9 cellular contexts compared by ENCODE assay signal in genomic region chr11:104946907-104947306, GRCh38. TPM values are rescaled to one million over a fixed set of nuclear protein-coding genes. Genes with fewer than 3 reads are reported as not detected.
A peak's percentile ranks its signal among the peaks of the same experiment; 100 is the strongest.
DNase-seq lines count a peak whose midpoint lies in the region; ATAC-seq, FAIRE-seq and TF ChIP-seq lines count a peak whose summit lies in the region.
"Had no signal": no experiment of that assay in that cellular context is flagged by ENCODE, and none has a peak within 500 bp of the region (broad histone marks: within the 10 kb centered on the region; RNA-seq: fewer than 3 reads in every experiment).

No MANE protein-coding gene starts in this region.

- in situ Hi-C loops in K562 (cut with MboI) = no loop called here

- CTCF ChIA-PET in K562 (lab: Yijun Ruan, JAX; ENCODE audit: low intra/inter-chr PET ratio) = no interaction called here

- TF ChIP-seq CTCF in K562 (IDR thresholded peaks at IDR 0.05 in 2 of 3, conservative IDR thresholded peaks at IDR 0.05 in 1 of 3; ENCODE audit: insufficient read depth in 2 of 3, low read depth in 1 of 3, low read length in 3 of 3) (0 out of 6 replicates have a peak, but pooled peaks of 1 of the 3 experiments have one; percentile 17), right lobe of liver (IDR thresholded peaks at IDR 0.05) (peak; percentile 55 to 65 (median 60))

- TF ChIP-seq RAD21 in K562 (CRISPR knock-in tag; conservative IDR thresholded peaks at IDR 0.05 in 1 of 2, IDR thresholded peaks at IDR 0.05 in 1 of 2) = peak in 1 of 2 experiments; percentile 23; a peak in 1 of 4 replicates

- 6% methylated on average over 2 of the region's 2 CpGs for WGBS in K562 (ENCODE audit: insufficient coverage, low coverage, missing lambda C conversion rate)
- 0% methylated on average over 2 of the region's 2 CpGs for WGBS in right lobe of liver (ENCODE audit: insufficient coverage, low coverage, low lambda C conversion rate, missing lambda C conversion rate)

- POLR2A ChIA-PET in K562 (lab: Yijun Ruan, JAX) = no interaction called here

- H3K27ac ChIP-seq in K562 (ENCODE audit: extremely low read depth, low read depth, low read length) (no peak overlapping the region), right lobe of liver (no peak overlapping the region)
- H3K27ac ChIP-seq: BLaER1 had no signal

- no peak overlapping the region for H2AFZ ChIP-seq in K562 (ENCODE audit: low read depth, low read length)

- intact Hi-C loops in K562 (cut with micrococcal nuclease) = no loop called here
- intact Hi-C loops in right lobe of liver (cut with DNase I) = no loop called here

- TF ChIP-seq POLR2A in K562 (conservative IDR thresholded peaks at IDR 0.05) (no peak), right lobe of liver (IDR thresholded peaks at IDR 0.05) (no peak)

- H4K20me1 ChIP-seq in K562 (replicated peaks; ENCODE audit: control insufficient read depth, insufficient read depth, low read length) = no peaks in the 10 kb centered on the region
- H4K20me1 ChIP-seq: BLaER1 had no signal

- no peak for TF ChIP-seq EP300 in K562 (IDR thresholded peaks at IDR 0.05; ENCODE audit: low read length)

- H3K9me3 ChIP-seq in K562 (replicated peaks; ENCODE audit: control insufficient read depth, insufficient read depth, low read depth, low read length) = no peaks in the 10 kb centered on the region
- H3K9me3 ChIP-seq in right lobe of liver = no peaks in the 10 kb centered on the region
- H3K9me3 ChIP-seq: BLaER1 had no signal

- H3K27me3 ChIP-seq in K562 (ENCODE audit: control insufficient read depth in 2 of 2, insufficient read depth in 2 of 2, low read length in 2 of 2) (no peaks in the 10 kb centered on the region), right lobe of liver (no peaks in the 10 kb centered on the region)
- H3K27me3 ChIP-seq: BLaER1 had no signal

- H3K4me2 ChIP-seq in K562 (ENCODE audit: insufficient read depth, low read length) = no peak overlapping the region
- H3K4me2 ChIP-seq: BLaER1 had no signal

- no peaks in the 10 kb centered on the region for H3K36me3 ChIP-seq in K562 (ENCODE audit: control insufficient read depth, insufficient read depth, low read length)
- peaks cover 12 to 42% (median 17%) of the 10 kb centered on the region in 4 donors for H3K36me3 ChIP-seq in right lobe of liver
- H3K36me3 ChIP-seq: BLaER1 had no signal

- no peaks in the 10 kb centered on the region for H3K9me1 ChIP-seq in K562 (ENCODE audit: control insufficient read depth, insufficient read depth, low read length)

- H3K4me3 ChIP-seq in K562 (no peak overlapping the region), right lobe of liver (no peak overlapping the region)
- H3K4me3 ChIP-seq: BLaER1 had no signal

- no TSS peak for BruUV-seq in K562 (replicated peaks; lab: Mats Ljungman, UMichigan)

- peak; percentile 6 for DNase-seq in NCI-H1092 treated with DMSO at 0.1 percent for 48 hours (lab: John Stamatoyannopoulos, UW)
- DNase-seq in NCI-H1092 (lab: John Stamatoyannopoulos, UW) = no peak
- DNase-seq in NCI-H69 (lab: John Stamatoyannopoulos, UW) = peak; percentile 42
- DNase-seq in K562 (ENCODE audit: extremely low read depth in 1 of 4, low spot score in 3 of 4) = peak in 3 of 4 experiments; percentile 8 to 18 (median 12)
- DNase-seq in right lobe of liver = no peak
- no peak for DNase-seq in DMS153 treated with DMSO at 0.1 percent for 48 hours (lab: John Stamatoyannopoulos, UW; ENCODE audit: unreplicated experiment)

- H3K4me1 ChIP-seq in K562 (replicated peaks in 1 of 2; ENCODE audit: control insufficient read depth in 2 of 2, insufficient read depth in 2 of 2, low read length in 2 of 2) = no peaks in the 10 kb centered on the region
- H3K4me1 ChIP-seq in right lobe of liver = peaks cover 0 to 6% (median 2%) of the 10 kb centered on the region in 4 donors
- H3K4me1 ChIP-seq: BLaER1 had no signal

- no peaks in the 10 kb centered on the region for H3K79me2 ChIP-seq in K562 (ENCODE audit: control insufficient read depth, insufficient read depth, low read length)

- no peak for FAIRE-seq in K562 (lab: Jason Lieb, UNC)

- H3K9ac ChIP-seq in K562 (ENCODE audit: insufficient read depth in 1 of 2, low read depth in 2 of 2, low read length in 2 of 2) = no peak overlapping the region
- H3K9ac ChIP-seq: BLaER1 had no signal

- peak; percentile 96 for ATAC-seq in GM18517 (IDR thresholded peaks at IDR 0.05; ENCODE audit: unreplicated experiment)
- peak; percentile 94 for ATAC-seq in HG02973 (IDR thresholded peaks at IDR 0.05; ENCODE audit: unreplicated experiment)
- no peak for ATAC-seq in K562
- peak; percentile 77 to 84 (median 81) for ATAC-seq in right lobe of liver

TF ChIP-seq in K562, 482 proteins besides CTCF, POLR2A, EP300 and RAD21:
- no peak for TF ChIP-seq CEBPZ (IDR thresholded peaks at IDR 0.05; ENCODE audit: borderline replicate concordance, low read depth, low read length)

RNA-seq across cellular contexts. Expression of gene CASP4, which starts 21.5 kb away (rescaled TPM):
- not detected in 2 replicates for total RNA-seq in K562 (2011; cell fraction: chromatin; rRNA removed; ENCODE audit: low replicate concordance)
- total RNA-seq in K562 (2011; cell fraction: nucleolus; rRNA removed) = not detected in 2 replicates
- total RNA-seq in K562 (2011; cell fraction: nucleoplasm; rRNA removed) = not detected in 2 replicates
- total RNA-seq in K562 (2014; rRNA removed) = 0.41 TPM in 1 of 2 replicates, not detected in the other
- 0.15 and 0.64 TPM in 2 replicates for total RNA-seq in K562 (2014; rRNA removed; fragmentation: Illumina TruSeq; extraction: Trizol)
- total RNA-seq in K562 (2015; rRNA removed; fragmentation: Illumina TruSeq; extraction: Trizol) = 0.22 and 0.49 TPM in 2 replicates
- total RNA-seq in K562 (2021) = 0.27 and 1.2 TPM in 2 replicates
- 0.28 and 0.31 TPM in 2 replicates for polyA plus RNA-seq in K562 (2011; rRNA removed)
- polyA plus RNA-seq in K562 (2011; cell fraction: cytosol; rRNA removed) = 0.10 and 0.12 TPM in 2 replicates
- 0.18 TPM in 1 of 2 replicates, not detected in the other for polyA plus RNA-seq in K562 (2011; cell fraction: nucleus; rRNA removed)
- polyA plus RNA-seq in K562 (2012) = 0.49 and 1.9 TPM in 2 replicates
- 0.37 TPM in 1 of 2 replicates, not detected in the other for polyA plus RNA-seq in K562 (2014; fragmentation: Illumina TruSeq; extraction: Trizol)
- under 1 TPM in 1 of 2 experiments, not detected in 1; 0.42 TPM for polyA plus RNA-seq in K562 (2014; fragmentation: Nextera tagmentation; extraction: Ambion mirVana)
- 0.20 TPM in 1 of 2 replicates, not detected in the other for polyA plus RNA-seq in K562 (2014; rRNA removed)
- 0.03 and 0.35 TPM in 2 replicates for polyA minus RNA-seq in K562 (2011; rRNA and poly(A)+ RNA removed)
- polyA minus RNA-seq in K562 (2011; cell fraction: cytosol; rRNA and poly(A)+ RNA removed) = not detected in 2 replicates
- not detected in 2 replicates for polyA minus RNA-seq in K562 (2011; cell fraction: nucleus; rRNA and poly(A)+ RNA removed)
- 100 to 1,000 TPM in 3 of 6 experiments, 10 to 100 TPM in 3; 16.2 to 126 (median 74.8) TPM for total RNA-seq in right lobe of liver

RNA-seq across cellular contexts. Expression of gene CASP12, which starts 48.6 kb away (rescaled TPM):
- total RNA-seq in K562 (2011; cell fraction: chromatin; rRNA removed; ENCODE audit: low replicate concordance) = not detected in 2 replicates
- not detected in 2 replicates for total RNA-seq in K562 (2011; cell fraction: nucleolus; rRNA removed)
- not detected in 2 replicates for total RNA-seq in K562 (2011; cell fraction: nucleoplasm; rRNA removed)
- not detected in 2 replicates for total RNA-seq in K562 (2014; rRNA removed)
- not detected in 2 replicates for total RNA-seq in K562 (2014; rRNA removed; fragmentation: Illumina TruSeq; extraction: Trizol)
- not detected in 2 replicates for total RNA-seq in K562 (2015; rRNA removed; fragmentation: Illumina TruSeq; extraction: Trizol)
- total RNA-seq in K562 (2021) = not detected in 2 replicates
- polyA plus RNA-seq in K562 (2011; rRNA removed) = not detected in 2 replicates
- not detected in 2 replicates for polyA plus RNA-seq in K562 (2011; cell fraction: cytosol; rRNA removed)
- not detected in 2 replicates for polyA plus RNA-seq in K562 (2011; cell fraction: nucleus; rRNA removed)
- polyA plus RNA-seq in K562 (2012) = not detected in 2 replicates
- not detected in 2 replicates for polyA plus RNA-seq in K562 (2014; fragmentation: Illumina TruSeq; extraction: Trizol)
- not detected for polyA plus RNA-seq in K562 (2014; fragmentation: Nextera tagmentation; extraction: Ambion mirVana)
- not detected in 2 replicates for polyA plus RNA-seq in K562 (2014; rRNA removed)
- polyA minus RNA-seq in K562 (2011; rRNA and poly(A)+ RNA removed) = not detected in 2 replicates
- not detected in 2 replicates for polyA minus RNA-seq in K562 (2011; cell fraction: cytosol; rRNA and poly(A)+ RNA removed)
- not detected in 2 replicates for polyA minus RNA-seq in K562 (2011; cell fraction: nucleus; rRNA and poly(A)+ RNA removed)
- not detected for total RNA-seq in right lobe of liver

Comparison
In these comparisons a context has a peak if more than half of its experiments do, and no peak if none do; other contexts are left out.
1. DNase-seq: peak in NCI-H1092 treated with DMSO at 0.1 percent for 48 hours (single experiment), NCI-H69 (single experiment) and K562 (3 of 4); none in NCI-H1092 (single experiment), right lobe of liver (0 of 3) and DMS153 treated with DMSO at 0.1 percent for 48 hours (single experiment).
2. RNA of gene CASP4, which starts 21.5 kb away (total RNA-seq): 16.2 to 126 TPM in right lobe of liver; 0.15 to 1.2 TPM in K562; every median in the first group is over 4 times any median in the second.